Comparison of ENCODE assay signal across 17 cellular contexts in the genomic region with DNA sequence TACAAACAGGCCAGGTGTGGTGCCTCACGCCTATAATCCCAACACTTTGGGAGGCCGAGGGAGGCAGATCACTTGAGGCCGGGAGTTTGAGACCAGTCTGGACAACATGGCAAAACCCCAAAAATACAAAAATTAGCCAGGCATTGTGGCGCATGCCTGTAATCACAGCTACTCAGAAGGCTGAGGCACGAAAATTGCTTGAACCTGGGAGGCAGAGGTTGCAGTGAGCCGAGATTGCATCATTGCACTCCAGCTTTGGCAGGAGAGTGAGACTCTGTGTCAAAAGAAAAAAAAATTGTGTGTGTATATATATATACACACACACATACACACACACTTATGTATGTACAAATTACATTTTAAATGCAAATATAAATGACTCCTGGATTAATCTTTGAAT.
A peak's percentile ranks its signal among the peaks of the same experiment; 100 is the strongest.
DNase-seq lines count a peak whose midpoint lies in the region; ATAC-seq and TF ChIP-seq lines count a peak whose summit lies in the region.
"Had no signal": no experiment of that assay in that cellular context is flagged by ENCODE, and none has a peak within 500 bp of the region (broad histone marks: within the 10 kb centered on the region; RNA-seq: fewer than 3 reads in every experiment).

No MANE protein-coding gene starts in this region.

- H3K27me3 Mint-ChIP-seq in activated T-cell treated with anti-CD3 and anti-CD28 coated beads, Interleukin-2, amount 50 U/mL, for 72 hours (ENCODE audit: low read depth): no peaks in the 10 kb centered on the region
- no peaks in the 10 kb centered on the region for H3K27me3 Mint-ChIP-seq in activated naive CD8-positive, alpha-beta T cell treated with anti-CD3 and anti-CD28 coated beads, Interleukin-2, amount 50 U/mL, for 24 hours
- H3K27me3 Mint-ChIP-seq: memory B cell had no signal

- no peaks in the 10 kb centered on the region for H3K36me3 ChIP-seq in KOPT-K1 (ENCODE audit: insufficient read depth, low read length)
- H3K36me3 ChIP-seq in lung (ENCODE audit: control insufficient read depth in 2 of 2, insufficient read depth in 2 of 2, low read length in 2 of 2): no peaks in the 10 kb centered on the region

- H3K27ac ChIP-seq in KOPT-K1 (ENCODE audit: low read depth, low read length, poor library complexity, severe bottlenecking): peak overlapping the region; percentile 72
- H3K27ac ChIP-seq in lung (ENCODE audit: low read depth in 1 of 2, low read length in 1 of 2): no peak overlapping the region
- H3K27ac ChIP-seq: foreskin keratinocyte, psoas muscle had no signal

- peak overlapping the region; percentile 79 for H3K27ac Mint-ChIP-seq in activated T-cell treated with anti-CD3 and anti-CD28 coated beads, Interleukin-2, amount 50 U/mL, for 72 hours
- peak overlapping the region; percentile 88 for H3K27ac Mint-ChIP-seq in activated naive CD8-positive, alpha-beta T cell treated with anti-CD3 and anti-CD28 coated beads, Interleukin-2, amount 50 U/mL, for 24 hours

- no peak for DNase-seq in activated T-cell treated with anti-CD3 and anti-CD28 coated beads, Interleukin-2, amount 50 U/mL, for 72 hours
- no peak for DNase-seq in activated T-cell treated with anti-CD3 and anti-CD28 coated beads, Interleukin-2, amount 50 U/mL, for 48 hours
- no peak for DNase-seq in activated naive CD8-positive, alpha-beta T cell treated with anti-CD3 and anti-CD28 coated beads, Interleukin-2, amount 50 U/mL, for 24 hours
- DNase-seq in lung (ENCODE audit: low spot score) (peak; percentile 39), GF-D8 (lab: John Stamatoyannopoulos, UW) (no peak), T1000 (lab: John Stamatoyannopoulos, UW) (no peak)
- DNase-seq: ACHN; EL; NCI-H2081 treated with DMSO at 0.1 percent for 48 hours; NCI-H748 treated with DMSO at 0.1 percent for 48 hours; psoas muscle; stimulated activated CD4-positive, alpha-beta T cell treated with anti-CD3 and anti-CD28 coated beads, Interleukin-12 subunit alpha, Interleukin-12 subunit beta, amount 100 ng/mL, for 4 hours had no signal

- H3K4me1 Mint-ChIP-seq in activated T-cell treated with anti-CD3 and anti-CD28 coated beads, Interleukin-2, amount 50 U/mL, for 72 hours (ENCODE audit: low read depth): peaks cover 85% of the 10 kb centered on the region
- peaks cover 85% of the 10 kb centered on the region for H3K4me1 Mint-ChIP-seq in activated naive CD8-positive, alpha-beta T cell treated with anti-CD3 and anti-CD28 coated beads, Interleukin-2, amount 50 U/mL, for 24 hours

- ATAC-seq in activated T-cell treated with anti-CD3 and anti-CD28 coated beads, Interleukin-2, amount 50 U/mL, for 72 hours (replicated peaks in 1 of 2): no peak
- no peak for ATAC-seq in activated naive CD8-positive, alpha-beta T cell treated with anti-CD3 and anti-CD28 coated beads, Interleukin-2, amount 50 U/mL, for 24 hours
- no peak for ATAC-seq in lung (ENCODE audit: insufficient read depth, low FRiP score)
- no peak for ATAC-seq in GM18870 (IDR thresholded peaks at IDR 0.05; ENCODE audit: unreplicated experiment)
- ATAC-seq: Panc1, psoas muscle had no signal

- H3K9me3 ChIP-seq in KOPT-K1 (ENCODE audit: insufficient read depth, low read length, poor library complexity, severe bottlenecking) (no peaks in the 10 kb centered on the region), lung (ENCODE audit: control insufficient read depth in 2 of 2, insufficient read depth in 1 of 2, low read length in 1 of 2) (no peaks in the 10 kb centered on the region)
- H3K9me3 ChIP-seq: psoas muscle had no signal

- no peaks in the 10 kb centered on the region for H3K4me1 ChIP-seq in lung (ENCODE audit: control insufficient read depth in 2 of 2, insufficient read depth in 2 of 2, low read length in 2 of 2)
- H3K4me1 ChIP-seq: psoas muscle had no signal

- WGBS in lung, 2 donors: 65 to 83% methylated on average over 6 of the region's 6 CpGs

- peak overlapping the region; percentile 5 to 69 for H3K4me3 Mint-ChIP-seq in activated T-cell treated with anti-CD3 and anti-CD28 coated beads, Interleukin-2, amount 50 U/mL, for 72 hours
- peak overlapping the region; percentile 28 for H3K4me3 Mint-ChIP-seq in activated naive CD8-positive, alpha-beta T cell treated with anti-CD3 and anti-CD28 coated beads, Interleukin-2, amount 50 U/mL, for 24 hours

- no peaks in the 10 kb centered on the region for H3K9me3 Mint-ChIP-seq in activated T-cell treated with anti-CD3 and anti-CD28 coated beads, Interleukin-2, amount 50 U/mL, for 72 hours
- no peaks in the 10 kb centered on the region for H3K9me3 Mint-ChIP-seq in activated naive CD8-positive, alpha-beta T cell treated with anti-CD3 and anti-CD28 coated beads, Interleukin-2, amount 50 U/mL, for 24 hours
- H3K9me3 Mint-ChIP-seq: memory B cell had no signal

- peaks cover 0 to 2% of the 10 kb centered on the region in 2 donors for H3K36me3 Mint-ChIP-seq in activated T-cell treated with anti-CD3 and anti-CD28 coated beads, Interleukin-2, amount 50 U/mL, for 72 hours (ENCODE audit: insufficient read depth in 2 of 2)
- H3K36me3 Mint-ChIP-seq in activated naive CD8-positive, alpha-beta T cell treated with anti-CD3 and anti-CD28 coated beads, Interleukin-2, amount 50 U/mL, for 24 hours (ENCODE audit: low read depth): no peaks in the 10 kb centered on the region
- H3K36me3 Mint-ChIP-seq: memory B cell had no signal

- H3K27me3 ChIP-seq in lung (ENCODE audit: control insufficient read depth, insufficient read depth): no peaks in the 10 kb centered on the region
- H3K27me3 ChIP-seq: foreskin keratinocyte had no signal

- TF ChIP-seq CTCF in lung (IDR thresholded peaks at IDR 0.05; ENCODE audit: control extremely low read depth, extremely low read depth): no peak

- no peak overlapping the region for H3K4me3 ChIP-seq in lung
- H3K4me3 ChIP-seq: psoas muscle had no signal
